Comparison of ENCODE assay signal across 28 cellular contexts in the genomic region with DNA sequence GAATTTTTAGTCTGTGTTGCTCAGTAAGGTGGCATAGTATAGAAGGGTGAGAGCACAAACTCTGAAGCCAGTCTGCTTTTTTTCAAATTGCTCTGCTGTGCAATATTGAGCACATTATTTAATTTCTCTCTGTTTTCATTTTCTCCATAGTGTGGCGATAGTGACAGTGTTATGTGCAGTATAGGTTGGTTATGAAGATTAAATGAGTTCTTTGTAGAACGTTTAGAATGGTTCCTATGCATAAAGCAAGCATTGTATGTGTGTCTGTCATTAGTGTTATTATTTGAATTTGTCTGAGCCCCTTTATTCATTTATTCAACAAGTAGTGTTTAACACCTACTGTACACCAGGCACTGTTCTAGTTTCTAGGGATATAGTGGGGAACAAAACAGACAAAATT. TPM values are rescaled to one million over a fixed set of nuclear protein-coding genes. Genes with fewer than 3 reads are reported as not detected.
"Had no signal": no experiment of that assay in that cellular context is flagged by ENCODE, and none has a peak within 500 bp of the region (broad histone marks: within the 10 kb centered on the region; RNA-seq: fewer than 3 reads in every experiment).

No MANE protein-coding gene starts in this region.

- H3K27ac ChIP-seq: ascending aorta, cardiac muscle cell, SK-N-MC had no signal

- H3K36me3 ChIP-seq: ascending aorta, cardiac muscle cell had no signal

- FAIRE-seq: K562 had no signal

- H3K4me3 ChIP-seq: ascending aorta, cardiac muscle cell, K562, SK-N-MC had no signal

- H3K4me1 ChIP-seq: ascending aorta had no signal

- H3K9me3 ChIP-seq: ascending aorta had no signal

- H3K27me3 ChIP-seq: ascending aorta, cardiac muscle cell had no signal

- DNase-seq: activated CD4-positive, alpha-beta T cell treated with anti-CD3 and anti-CD28 coated beads, Interleukin-2, amount 10 ng/mL, durations not matched to agents 24 days and 14 days; activated CD4-positive, alpha-beta T cell treated with anti-CD3 and anti-CD28 coated beads, Interleukin-2, amount 50 U/mL, for 48 hours; activated CD8-positive, alpha-beta T cell treated with anti-CD3 and anti-CD28 coated beads, Interleukin-2, amount 10 ng/mL, durations not matched to agents 7 days and 5 days; activated gamma-delta T cell; activated naive CD4-positive, alpha-beta T cell treated with Interleukin-2 at 50 U/mL for 16 hours; activated naive CD8-positive, alpha-beta T cell treated with anti-CD3 and anti-CD28 coated beads, Interleukin-2, amount 10 ng/mL, durations not matched to agents 7 days and 5 days; activated T-cell treated with anti-CD3 and anti-CD28 coated beads, Interleukin-2, amount 50 U/mL, for 24 hours; amygdala; NCI-H1092 treated with DMSO at 0.1 percent for 48 hours; NCI-H1417; NCI-H146; NCI-H187; NCI-H2029 treated with DMSO at 0.1 percent for 48 hours; NCI-H2107; NCI-H2171; NCI-H510A; NCI-H526; NCI-H748 treated with DMSO at 0.1 percent for 48 hours; NK-92 treated with Interleukin-12 subunit alpha and Interleukin-12 subunit beta, amount 100 ng/mL, for 24 hours; T-helper 1 cell; T-helper 2 cell; T-helper 9 cell had no signal

RNA-seq across cellular contexts. Expression of a gene that starts 9.2 kb away (rescaled TPM):
- total RNA-seq: activated CD4-positive, alpha-beta T cell treated with anti-CD3 and anti-CD28 coated beads, Interleukin-2, amount 10 ng/mL, durations not matched to agents 24 days and 14 days; activated CD8-positive, alpha-beta T cell treated with anti-CD3 and anti-CD28 coated beads, Interleukin-2, amount 10 ng/mL, durations not matched to agents 7 days and 5 days; activated naive CD8-positive, alpha-beta T cell treated with anti-CD3 and anti-CD28 coated beads, Interleukin-2, amount 10 ng/mL, durations not matched to agents 7 days and 5 days; activated T-helper 2 cell treated with anti-CD3 and anti-CD28 coated beads, Interferon-gamma antibody, Interleukin-2, Interleukin-4, amounts not matched to agents 10 μg/mL and 5 μg/mL and 100 μg/mL, durations not matched to agents 14 hours and 24 hours and 36 hours; OCI-LY7 had no signal
